1 cellular context compared by ENCODE assay signal in genomic region chr20:56392282-56393132, GRCh38.
TF ChIP-seq lines count a peak whose summit lies in the region.

Gene CSTF1, plus strand, starts transcription at chr20:56392645. Its CDS starts 2,908 bp downstream, at chr20:56395553.

TF ChIP-seq in K562, 482 proteins besides CTCF, POLR2A, EP300 and RAD21 (continued from another document and continues in another):
- TF ChIP-seq, protein P1, sequence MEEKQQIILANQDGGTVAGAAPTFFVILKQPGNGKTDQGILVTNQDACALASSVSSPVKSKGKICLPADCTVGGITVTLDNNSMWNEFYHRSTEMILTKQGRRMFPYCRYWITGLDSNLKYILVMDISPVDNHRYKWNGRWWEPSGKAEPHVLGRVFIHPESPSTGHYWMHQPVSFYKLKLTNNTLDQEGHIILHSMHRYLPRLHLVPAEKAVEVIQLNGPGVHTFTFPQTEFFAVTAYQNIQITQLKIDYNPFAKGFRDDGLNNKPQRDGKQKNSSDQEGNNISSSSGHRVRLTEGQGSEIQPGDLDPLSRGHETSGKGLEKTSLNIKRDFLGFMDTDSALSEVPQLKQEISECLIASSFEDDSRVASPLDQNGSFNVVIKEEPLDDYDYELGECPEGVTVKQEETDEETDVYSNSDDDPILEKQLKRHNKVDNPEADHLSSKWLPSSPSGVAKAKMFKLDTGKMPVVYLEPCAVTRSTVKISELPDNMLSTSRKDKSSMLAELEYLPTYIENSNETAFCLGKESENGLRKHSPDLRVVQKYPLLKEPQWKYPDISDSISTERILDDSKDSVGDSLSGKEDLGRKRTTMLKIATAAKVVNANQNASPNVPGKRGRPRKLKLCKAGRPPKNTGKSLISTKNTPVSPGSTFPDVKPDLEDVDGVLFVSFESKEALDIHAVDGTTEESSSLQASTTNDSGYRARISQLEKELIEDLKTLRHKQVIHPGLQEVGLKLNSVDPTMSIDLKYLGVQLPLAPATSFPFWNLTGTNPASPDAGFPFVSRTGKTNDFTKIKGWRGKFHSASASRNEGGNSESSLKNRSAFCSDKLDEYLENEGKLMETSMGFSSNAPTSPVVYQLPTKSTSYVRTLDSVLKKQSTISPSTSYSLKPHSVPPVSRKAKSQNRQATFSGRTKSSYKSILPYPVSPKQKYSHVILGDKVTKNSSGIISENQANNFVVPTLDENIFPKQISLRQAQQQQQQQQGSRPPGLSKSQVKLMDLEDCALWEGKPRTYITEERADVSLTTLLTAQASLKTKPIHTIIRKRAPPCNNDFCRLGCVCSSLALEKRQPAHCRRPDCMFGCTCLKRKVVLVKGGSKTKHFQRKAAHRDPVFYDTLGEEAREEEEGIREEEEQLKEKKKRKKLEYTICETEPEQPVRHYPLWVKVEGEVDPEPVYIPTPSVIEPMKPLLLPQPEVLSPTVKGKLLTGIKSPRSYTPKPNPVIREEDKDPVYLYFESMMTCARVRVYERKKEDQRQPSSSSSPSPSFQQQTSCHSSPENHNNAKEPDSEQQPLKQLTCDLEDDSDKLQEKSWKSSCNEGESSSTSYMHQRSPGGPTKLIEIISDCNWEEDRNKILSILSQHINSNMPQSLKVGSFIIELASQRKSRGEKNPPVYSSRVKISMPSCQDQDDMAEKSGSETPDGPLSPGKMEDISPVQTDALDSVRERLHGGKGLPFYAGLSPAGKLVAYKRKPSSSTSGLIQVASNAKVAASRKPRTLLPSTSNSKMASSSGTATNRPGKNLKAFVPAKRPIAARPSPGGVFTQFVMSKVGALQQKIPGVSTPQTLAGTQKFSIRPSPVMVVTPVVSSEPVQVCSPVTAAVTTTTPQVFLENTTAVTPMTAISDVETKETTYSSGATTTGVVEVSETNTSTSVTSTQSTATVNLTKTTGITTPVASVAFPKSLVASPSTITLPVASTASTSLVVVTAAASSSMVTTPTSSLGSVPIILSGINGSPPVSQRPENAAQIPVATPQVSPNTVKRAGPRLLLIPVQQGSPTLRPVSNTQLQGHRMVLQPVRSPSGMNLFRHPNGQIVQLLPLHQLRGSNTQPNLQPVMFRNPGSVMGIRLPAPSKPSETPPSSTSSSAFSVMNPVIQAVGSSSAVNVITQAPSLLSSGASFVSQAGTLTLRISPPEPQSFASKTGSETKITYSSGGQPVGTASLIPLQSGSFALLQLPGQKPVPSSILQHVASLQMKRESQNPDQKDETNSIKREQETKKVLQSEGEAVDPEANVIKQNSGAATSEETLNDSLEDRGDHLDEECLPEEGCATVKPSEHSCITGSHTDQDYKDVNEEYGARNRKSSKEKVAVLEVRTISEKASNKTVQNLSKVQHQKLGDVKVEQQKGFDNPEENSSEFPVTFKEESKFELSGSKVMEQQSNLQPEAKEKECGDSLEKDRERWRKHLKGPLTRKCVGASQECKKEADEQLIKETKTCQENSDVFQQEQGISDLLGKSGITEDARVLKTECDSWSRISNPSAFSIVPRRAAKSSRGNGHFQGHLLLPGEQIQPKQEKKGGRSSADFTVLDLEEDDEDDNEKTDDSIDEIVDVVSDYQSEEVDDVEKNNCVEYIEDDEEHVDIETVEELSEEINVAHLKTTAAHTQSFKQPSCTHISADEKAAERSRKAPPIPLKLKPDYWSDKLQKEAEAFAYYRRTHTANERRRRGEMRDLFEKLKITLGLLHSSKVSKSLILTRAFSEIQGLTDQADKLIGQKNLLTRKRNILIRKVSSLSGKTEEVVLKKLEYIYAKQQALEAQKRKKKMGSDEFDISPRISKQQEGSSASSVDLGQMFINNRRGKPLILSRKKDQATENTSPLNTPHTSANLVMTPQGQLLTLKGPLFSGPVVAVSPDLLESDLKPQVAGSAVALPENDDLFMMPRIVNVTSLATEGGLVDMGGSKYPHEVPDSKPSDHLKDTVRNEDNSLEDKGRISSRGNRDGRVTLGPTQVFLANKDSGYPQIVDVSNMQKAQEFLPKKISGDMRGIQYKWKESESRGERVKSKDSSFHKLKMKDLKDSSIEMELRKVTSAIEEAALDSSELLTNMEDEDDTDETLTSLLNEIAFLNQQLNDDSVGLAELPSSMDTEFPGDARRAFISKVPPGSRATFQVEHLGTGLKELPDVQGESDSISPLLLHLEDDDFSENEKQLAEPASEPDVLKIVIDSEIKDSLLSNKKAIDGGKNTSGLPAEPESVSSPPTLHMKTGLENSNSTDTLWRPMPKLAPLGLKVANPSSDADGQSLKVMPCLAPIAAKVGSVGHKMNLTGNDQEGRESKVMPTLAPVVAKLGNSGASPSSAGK (IDR thresholded peaks at IDR 0.05): peak; percentile 62
- TF ChIP-seq CBFA2T2 (conservative IDR thresholded peaks at IDR 0.05) (no peak), PHF20 (IDR thresholded peaks at IDR 0.05; ENCODE audit: partially characterized antibody) (peak; percentile 91), POLR2H (tag; IDR thresholded peaks at IDR 0.05; ENCODE audit: low read depth) (no peak), ZNF24 (IDR thresholded peaks at IDR 0.05) (peak; percentile 68), ZNF717 (CRISPR knock-in tag; IDR thresholded peaks at IDR 0.05) (no peak), ETV6 (IDR thresholded peaks at IDR 0.05; ENCODE audit: borderline replicate concordance in 1 of 2, low read depth in 2 of 2, low read length in 1 of 2) (no peak; a peak in 1 of 4 replicates), ETV6 (CRISPR knock-in tag; IDR thresholded peaks at IDR 0.05; ENCODE audit: borderline replicate concordance) (no peak), RREB1 (CRISPR knock-in tag; IDR thresholded peaks at IDR 0.05) (no peak), JUNB (CRISPR knock-in tag; conservative IDR thresholded peaks at IDR 0.05) (no peak), C11orf30 (IDR thresholded peaks at IDR 0.05; ENCODE audit: low read depth) (peak; percentile 90), SNIP1 (IDR thresholded peaks at IDR 0.05; ENCODE audit: low read depth) (no peak), SP2 (IDR thresholded peaks at IDR 0.05; ENCODE audit: extremely low read depth, low read depth, low read length, poor library complexity, severe bottlenecking) (no peak), DMBX1 (CRISPR knock-in tag; IDR thresholded peaks at IDR 0.05; ENCODE audit: borderline replicate concordance) (no peak; the same call in 1 of the 2 replicates), LCOR (CRISPR knock-in tag; IDR thresholded peaks at IDR 0.05) (no peak), NR4A1 (CRISPR knock-in tag; IDR thresholded peaks at IDR 0.05) (no peak), NR4A1 (tag; IDR thresholded peaks at IDR 0.05) (no peak), NFE2 (IDR thresholded peaks at IDR 0.05; ENCODE audit: low read depth) (0 out of 2 replicates have a peak, but pooled peaks have one; percentile 10), OTX1 (CRISPR knock-in tag; IDR thresholded peaks at IDR 0.05) (no peak), MCM7 (IDR thresholded peaks at IDR 0.05) (no peak), ZNF174 (CRISPR knock-in tag; IDR thresholded peaks at IDR 0.05) (no peak), SMAD3 (CRISPR knock-in tag; conservative IDR thresholded peaks at IDR 0.05) (no peak), ZNF584 (CRISPR knock-in tag; IDR thresholded peaks at IDR 0.05; ENCODE audit: low read depth) (no peak), POLR3A (IDR thresholded peaks at IDR 0.05; ENCODE audit: borderline replicate concordance, extremely low read depth, insufficient read depth, insufficient read length) (no peak), ZNF76 (CRISPR knock-in tag; IDR thresholded peaks at IDR 0.05; ENCODE audit: borderline replicate concordance) (no peak), STAG1 (CRISPR knock-in tag; IDR thresholded peaks at IDR 0.05; ENCODE audit: borderline replicate concordance) (no peak), ZNF124 (CRISPR knock-in tag; IDR thresholded peaks at IDR 0.05) (no peak), PTBP1 (IDR thresholded peaks at IDR 0.05; ENCODE audit: low read depth, low read length) (no peak), ETV5 (CRISPR knock-in tag; IDR thresholded peaks at IDR 0.05; ENCODE audit: low read depth) (peak; percentile 18; the same call in 1 of the 2 replicates), ZSCAN32 (CRISPR knock-in tag; IDR thresholded peaks at IDR 0.05) (no peak)
- TF ChIP-seq, protein P2, sequence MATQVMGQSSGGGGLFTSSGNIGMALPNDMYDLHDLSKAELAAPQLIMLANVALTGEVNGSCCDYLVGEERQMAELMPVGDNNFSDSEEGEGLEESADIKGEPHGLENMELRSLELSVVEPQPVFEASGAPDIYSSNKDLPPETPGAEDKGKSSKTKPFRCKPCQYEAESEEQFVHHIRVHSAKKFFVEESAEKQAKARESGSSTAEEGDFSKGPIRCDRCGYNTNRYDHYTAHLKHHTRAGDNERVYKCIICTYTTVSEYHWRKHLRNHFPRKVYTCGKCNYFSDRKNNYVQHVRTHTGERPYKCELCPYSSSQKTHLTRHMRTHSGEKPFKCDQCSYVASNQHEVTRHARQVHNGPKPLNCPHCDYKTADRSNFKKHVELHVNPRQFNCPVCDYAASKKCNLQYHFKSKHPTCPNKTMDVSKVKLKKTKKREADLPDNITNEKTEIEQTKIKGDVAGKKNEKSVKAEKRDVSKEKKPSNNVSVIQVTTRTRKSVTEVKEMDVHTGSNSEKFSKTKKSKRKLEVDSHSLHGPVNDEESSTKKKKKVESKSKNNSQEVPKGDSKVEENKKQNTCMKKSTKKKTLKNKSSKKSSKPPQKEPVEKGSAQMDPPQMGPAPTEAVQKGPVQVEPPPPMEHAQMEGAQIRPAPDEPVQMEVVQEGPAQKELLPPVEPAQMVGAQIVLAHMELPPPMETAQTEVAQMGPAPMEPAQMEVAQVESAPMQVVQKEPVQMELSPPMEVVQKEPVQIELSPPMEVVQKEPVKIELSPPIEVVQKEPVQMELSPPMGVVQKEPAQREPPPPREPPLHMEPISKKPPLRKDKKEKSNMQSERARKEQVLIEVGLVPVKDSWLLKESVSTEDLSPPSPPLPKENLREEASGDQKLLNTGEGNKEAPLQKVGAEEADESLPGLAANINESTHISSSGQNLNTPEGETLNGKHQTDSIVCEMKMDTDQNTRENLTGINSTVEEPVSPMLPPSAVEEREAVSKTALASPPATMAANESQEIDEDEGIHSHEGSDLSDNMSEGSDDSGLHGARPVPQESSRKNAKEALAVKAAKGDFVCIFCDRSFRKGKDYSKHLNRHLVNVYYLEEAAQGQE (CRISPR knock-in tag; IDR thresholded peaks at IDR 0.05; ENCODE audit: low read depth): no peak
- TF ChIP-seq, protein P3, sequence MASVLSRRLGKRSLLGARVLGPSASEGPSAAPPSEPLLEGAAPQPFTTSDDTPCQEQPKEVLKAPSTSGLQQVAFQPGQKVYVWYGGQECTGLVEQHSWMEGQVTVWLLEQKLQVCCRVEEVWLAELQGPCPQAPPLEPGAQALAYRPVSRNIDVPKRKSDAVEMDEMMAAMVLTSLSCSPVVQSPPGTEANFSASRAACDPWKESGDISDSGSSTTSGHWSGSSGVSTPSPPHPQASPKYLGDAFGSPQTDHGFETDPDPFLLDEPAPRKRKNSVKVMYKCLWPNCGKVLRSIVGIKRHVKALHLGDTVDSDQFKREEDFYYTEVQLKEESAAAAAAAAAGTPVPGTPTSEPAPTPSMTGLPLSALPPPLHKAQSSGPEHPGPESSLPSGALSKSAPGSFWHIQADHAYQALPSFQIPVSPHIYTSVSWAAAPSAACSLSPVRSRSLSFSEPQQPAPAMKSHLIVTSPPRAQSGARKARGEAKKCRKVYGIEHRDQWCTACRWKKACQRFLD (CRISPR knock-in tag; IDR thresholded peaks at IDR 0.05): no peak
- TF ChIP-seq, protein P4, sequence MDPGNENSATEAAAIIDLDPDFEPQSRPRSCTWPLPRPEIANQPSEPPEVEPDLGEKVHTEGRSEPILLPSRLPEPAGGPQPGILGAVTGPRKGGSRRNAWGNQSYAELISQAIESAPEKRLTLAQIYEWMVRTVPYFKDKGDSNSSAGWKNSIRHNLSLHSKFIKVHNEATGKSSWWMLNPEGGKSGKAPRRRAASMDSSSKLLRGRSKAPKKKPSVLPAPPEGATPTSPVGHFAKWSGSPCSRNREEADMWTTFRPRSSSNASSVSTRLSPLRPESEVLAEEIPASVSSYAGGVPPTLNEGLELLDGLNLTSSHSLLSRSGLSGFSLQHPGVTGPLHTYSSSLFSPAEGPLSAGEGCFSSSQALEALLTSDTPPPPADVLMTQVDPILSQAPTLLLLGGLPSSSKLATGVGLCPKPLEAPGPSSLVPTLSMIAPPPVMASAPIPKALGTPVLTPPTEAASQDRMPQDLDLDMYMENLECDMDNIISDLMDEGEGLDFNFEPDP (CRISPR knock-in tag; IDR thresholded peaks at IDR 0.05): no peak
- TF ChIP-seq, protein P5, sequence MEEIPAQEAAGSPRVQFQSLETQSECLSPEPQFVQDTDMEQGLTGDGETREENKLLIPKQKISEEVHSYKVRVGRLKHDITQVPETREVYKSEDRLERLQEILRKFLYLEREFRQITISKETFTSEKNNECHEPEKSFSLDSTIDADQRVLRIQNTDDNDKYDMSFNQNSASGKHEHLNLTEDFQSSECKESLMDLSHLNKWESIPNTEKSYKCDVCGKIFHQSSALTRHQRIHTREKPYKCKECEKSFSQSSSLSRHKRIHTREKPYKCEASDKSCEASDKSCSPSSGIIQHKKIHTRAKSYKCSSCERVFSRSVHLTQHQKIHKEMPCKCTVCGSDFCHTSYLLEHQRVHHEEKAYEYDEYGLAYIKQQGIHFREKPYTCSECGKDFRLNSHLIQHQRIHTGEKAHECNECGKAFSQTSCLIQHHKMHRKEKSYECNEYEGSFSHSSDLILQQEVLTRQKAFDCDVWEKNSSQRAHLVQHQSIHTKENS (CRISPR knock-in tag; IDR thresholded peaks at IDR 0.05): no peak
